Comparison of ENCODE assay signal across 8 cellular contexts in genomic region chr22:37187891-37188761, GRCh38. TPM values are rescaled to one million over a fixed set of nuclear protein-coding genes. Genes with fewer than 3 reads are reported as not detected.
DNase-seq lines count a peak whose midpoint lies in the region; ATAC-seq and TF ChIP-seq lines count a peak whose summit lies in the region.

TSS of gene C1QTNF6 (minus strand) at chr22:37188247. CDS start at chr22:37188213, 34 bp downstream.

- H3K4me2 ChIP-seq in MM.1S (ENCODE audit: low read depth, low read length), result no peak within 1 kb of the TSS

- no peaks in the 10 kb centered on the region for H3K79me2 ChIP-seq in MM.1S (ENCODE audit: low read length)

- peak within 1 kb of the TSS; percentile 30 for H3K4me3 ChIP-seq in AG09309 (ENCODE audit: control insufficient read depth, low read depth, low read length)
- H3K4me3 ChIP-seq in endodermal cell (ENCODE audit: low read length), result peak within 1 kb of the TSS; percentile 82
- H3K4me3 ChIP-seq in mucosa of descending colon, result no peak within 1 kb of the TSS
- no peak within 1 kb of the TSS for H3K4me3 ChIP-seq in MM.1S (ENCODE audit: low read length)

- peak; percentile 78 for ATAC-seq in mucosa of descending colon

- peaks cover 12% of the 10 kb centered on the region for H3F3A ChIP-seq in MM.1S (ENCODE audit: insufficient read depth, low read length)

- H3K27me3 Mint-ChIP-seq in endodermal cell (ENCODE audit: insufficient read depth), result no peaks in the 10 kb centered on the region

- peak within 1 kb of the TSS; percentile 65 for H3K4me3 Mint-ChIP-seq in endodermal cell

- H3K27ac ChIP-seq in endodermal cell (ENCODE audit: low read depth, low read length) (peak within 1 kb of the TSS; percentile 85), MM.1S (ENCODE audit: low read length) (no peak within 1 kb of the TSS)

- peaks cover 36% of the 10 kb centered on the region for H3K4me1 Mint-ChIP-seq in endodermal cell

- H3K27ac Mint-ChIP-seq in endodermal cell, result peak within 1 kb of the TSS; percentile 88

- peak within 1 kb of the TSS; percentile 50 for H3K9ac ChIP-seq in endodermal cell (ENCODE audit: extremely low read depth, low read length, poor library complexity, severe bottlenecking)
- no peak within 1 kb of the TSS for H3K9ac ChIP-seq in MM.1S (ENCODE audit: low read length)

- H3K9me3 Mint-ChIP-seq in endodermal cell, result peaks cover 21% of the 10 kb centered on the region

- WGBS in endodermal cell (ENCODE audit: insufficient coverage in 1 of 2, insufficient read length in 1 of 2), 2 experiments, result 0 to 19% methylated on average over 1 to 14 of the region's 17 CpGs

- H3K4me1 ChIP-seq in endodermal cell (ENCODE audit: control insufficient read depth, insufficient read depth, low read length) (peaks cover 23% of the 10 kb centered on the region), mucosa of descending colon (ENCODE audit: low read depth) (peaks cover 37% of the 10 kb centered on the region), MM.1S (ENCODE audit: low read length) (peaks cover 12% of the 10 kb centered on the region; the same call in 1 of the 2 replicates)

- intact Hi-C loops in mucosa of descending colon (cut with DNase I, micrococcal nuclease), result no loop called here

- no peaks in the 10 kb centered on the region for H3K9me2 ChIP-seq in MM.1S (replicated peaks; ENCODE audit: insufficient read depth, low read length)

- H3K9me3 ChIP-seq in endodermal cell (ENCODE audit: control insufficient read depth, low read length) (peaks cover 22% of the 10 kb centered on the region), mucosa of descending colon (no peaks in the 10 kb centered on the region), MM.1S (replicated peaks; ENCODE audit: insufficient read depth, low read length) (no peaks in the 10 kb centered on the region)

- H4K20me1 ChIP-seq in MM.1S (ENCODE audit: insufficient read depth, low read length), result no peaks in the 10 kb centered on the region

- TF ChIP-seq CTCF in AG09309 (IDR thresholded peaks at IDR 0.05; ENCODE audit: control insufficient read depth, insufficient read depth, low read depth, low read length, missing control alignments), result no peak
- no peak for TF ChIP-seq CTCF in endodermal cell (conservative IDR thresholded peaks at IDR 0.05)
- TF ChIP-seq CTCF in mucosa of descending colon (IDR thresholded peaks at IDR 0.05), result no peak
- no peak for TF ChIP-seq CTCF in MM.1S (IDR thresholded peaks at IDR 0.05; ENCODE audit: low read length)

- H3K27me3 ChIP-seq in endodermal cell (ENCODE audit: control insufficient read depth, insufficient read depth, low read length, poor library complexity, severe bottlenecking) (no peaks in the 10 kb centered on the region), MM.1S (replicated peaks; ENCODE audit: insufficient read depth, low read length) (no peaks in the 10 kb centered on the region)

- peaks cover 14% of the 10 kb centered on the region for H3K36me3 Mint-ChIP-seq in endodermal cell (ENCODE audit: low read depth)

- H2AFZ ChIP-seq in MM.1S (ENCODE audit: low read length), result no peak within 1 kb of the TSS

- H3K36me3 ChIP-seq in endodermal cell (ENCODE audit: control insufficient read depth, insufficient read depth, low read length), result no peaks in the 10 kb centered on the region
- H3K36me3 ChIP-seq in mucosa of descending colon (ENCODE audit: low read depth), result no peaks in the 10 kb centered on the region
- no peaks in the 10 kb centered on the region for H3K36me3 ChIP-seq in MM.1S (replicated peaks; ENCODE audit: insufficient read depth, low read length)

- DNase-seq in AG09309 (ENCODE audit: low read depth) (no peak), NCI-H2227 (lab: John Stamatoyannopoulos, UW; ENCODE audit: unreplicated experiment) (peak; percentile 12), endodermal cell (peak; percentile 90), mucosa of descending colon (peak; percentile 59 to 72 (median 67)), COLO829 (ENCODE audit: low spot score) (no peak), MM.1S (no peak), NCI-H526 treated with DMSO at 0.1 percent for 48 hours (lab: John Stamatoyannopoulos, UW) (no peak)
- DNase-seq in activated CD4-positive, alpha-beta T cell treated with anti-CD3 and anti-CD28 coated beads, Interleukin-2, amount 50 U/mL, for 4 hours, result no peak

RNA-seq across cellular contexts. Expression of gene C1QTNF6, which starts in this region (rescaled TPM):
- total RNA-seq in endodermal cell (10 to 100 TPM; 15.5 to 16.9 TPM), mucosa of descending colon (10 to 100 TPM in 2 of 3 donors, 1 to 10 TPM in 1; 8.9 to 22.5 (median 13.3) TPM)
- polyA plus RNA-seq in endodermal cell (2013, experiment 1 of 2), result 17.3 TPM
- 18.8 TPM for polyA plus RNA-seq in endodermal cell (2013, experiment 2 of 2)

Comparison
In these comparisons a context has a peak if more than half of its experiments do, and no peak if none do; other contexts are left out.
1. DNase-seq: peak in NCI-H2227 (single experiment), endodermal cell (single experiment) and mucosa of descending colon (3 of 3); none in AG09309 (single experiment), COLO829 (single experiment), MM.1S (single experiment), activated CD4-positive, alpha-beta T cell treated with anti-CD3 and anti-CD28 coated beads, Interleukin-2, amount 50 U/mL, for 4 hours (0 of 2) and NCI-H526 treated with DMSO at 0.1 percent for 48 hours (single experiment).
2. H3K4me3 ChIP-seq: peak in AG09309 (single experiment) and endodermal cell (single experiment); none in mucosa of descending colon (single experiment) and MM.1S (single experiment).